ENCODE assay signal across 28 cellular contexts in genomic region chr20:17172826-17173420, GRCh38. TPM values are rescaled to one million over a fixed set of nuclear protein-coding genes. Genes with fewer than 3 reads are reported as not detected.
"Had no signal": no experiment of that assay in that cellular context is flagged by ENCODE, and none has a peak within 500 bp of the region (broad histone marks: within the 10 kb centered on the region; RNA-seq: fewer than 3 reads in every experiment).

No MANE protein-coding gene starts in this region.

- H3K27me3 ChIP-seq: adrenal gland, ascending aorta, foreskin keratinocyte, left lung, spleen, testis, vagina had no signal

- H3K4me3 ChIP-seq: adrenal gland, ascending aorta, left lung, lung, spleen, testis, vagina had no signal

- H3K27ac Mint-ChIP-seq: activated B cell treated with CpG ODN at 0.5 μM for 24 hours; activated CD4-positive, alpha-beta T cell treated with anti-CD3 and anti-CD28 coated beads for 36 hours; activated naive CD8-positive, alpha-beta T cell; activated T-cell treated with anti-CD3 and anti-CD28 coated beads, Interleukin-2, amount 50 U/mL, for 24 hours; activated T-helper 2 cell treated with anti-CD3 and anti-CD28 coated beads, Interferon-gamma antibody, Interleukin-2, Interleukin-4, amounts not matched to agents 10 μg/mL and 5 μg/mL and 100 μg/mL, durations not matched to agents 14 hours and 24 hours and 36 hours; naive thymus-derived CD4-positive, alpha-beta T cell had no signal

- ATAC-seq: activated CD4-positive, alpha-beta T cell treated with anti-CD3 and anti-CD28 coated beads for 36 hours; foreskin keratinocyte; left lung; naive thymus-derived CD4-positive, alpha-beta T cell had no signal

- H3K4me1 ChIP-seq: ascending aorta, foreskin keratinocyte, left lung had no signal

- H3K9me3 ChIP-seq: adrenal gland, ascending aorta, left lung, testis, vagina had no signal

- H3K27ac ChIP-seq: adrenal gland, ascending aorta, foreskin keratinocyte, left lung, spleen, testis, vagina had no signal

- H3K9me3 Mint-ChIP-seq: activated T-helper 2 cell treated with anti-CD3 and anti-CD28 coated beads, Interferon-gamma antibody, Interleukin-2, Interleukin-4, amounts not matched to agents 10 μg/mL and 5 μg/mL and 100 μg/mL, durations not matched to agents 14 hours and 24 hours and 36 hours; neural crest cell had no signal

- DNase-seq: activated B cell treated with CpG ODN at 0.5 μM for 24 hours; activated CD4-positive, alpha-beta T cell treated with anti-CD3 and anti-CD28 coated beads for 36 hours; activated CD4-positive, alpha-beta T cell treated with anti-CD3 and anti-CD28 coated beads, Interleukin-2, amount 50 U/mL, for 4 hours; activated CD8-positive, alpha-beta memory T cell treated with anti-CD3 and anti-CD28 coated beads for 24 hours; activated CD8-positive, alpha-beta memory T cell treated with anti-CD3 and anti-CD28 coated beads, Interleukin-2, amount 50 U/mL, for 4 hours; activated naive CD4-positive, alpha-beta T cell; activated T-cell treated with anti-CD3 and anti-CD28 coated beads, Interleukin-2, amount 50 U/mL, for 24 hours; adrenal gland; central memory CD4-positive, alpha-beta T cell; dermis blood vessel endothelial cell; effector CD8-positive, alpha-beta T cell; erythroblast; foreskin keratinocyte; left lung; naive thymus-derived CD4-positive, alpha-beta T cell; occipital lobe; spleen; stimulated activated CD4-positive, alpha-beta T cell treated with anti-CD3 and anti-CD28 coated beads, Interleukin-4, amount 100 ng/mL, for 1 hour; stimulated activated naive CD4-positive, alpha-beta T cell; testis; trophoblast cell had no signal

- H3K36me3 Mint-ChIP-seq: activated naive CD8-positive, alpha-beta T cell had no signal

- H3K4me3 Mint-ChIP-seq: activated B cell treated with CpG ODN at 0.5 μM for 24 hours; activated CD4-positive, alpha-beta T cell treated with anti-CD3 and anti-CD28 coated beads for 36 hours; activated naive CD8-positive, alpha-beta T cell; activated T-cell treated with anti-CD3 and anti-CD28 coated beads, Interleukin-2, amount 50 U/mL, for 24 hours; naive thymus-derived CD4-positive, alpha-beta T cell; neural crest cell had no signal

- H3K36me3 ChIP-seq: adrenal gland, ascending aorta, left lung, spleen, vagina had no signal

- H3K27me3 Mint-ChIP-seq: activated B cell treated with CpG ODN at 0.5 μM for 24 hours; activated naive CD8-positive, alpha-beta T cell; activated T-cell treated with anti-CD3 and anti-CD28 coated beads, Interleukin-2, amount 50 U/mL, for 24 hours had no signal

- H3K4me1 Mint-ChIP-seq: activated B cell treated with CpG ODN at 0.5 μM for 24 hours; activated CD4-positive, alpha-beta T cell treated with anti-CD3 and anti-CD28 coated beads for 36 hours; naive thymus-derived CD4-positive, alpha-beta T cell had no signal

RNA-seq across cellular contexts. Expression of gene PCSK2, which starts 53.9 kb away (rescaled TPM):
- total RNA-seq: activated B cell treated with CpG ODN at 0.5 μM for 24 hours; activated CD4-positive, alpha-beta T cell treated with anti-CD3 and anti-CD28 coated beads for 36 hours; activated T-helper 2 cell treated with anti-CD3 and anti-CD28 coated beads, Interferon-gamma antibody, Interleukin-2, Interleukin-4, amounts not matched to agents 10 μg/mL and 5 μg/mL and 100 μg/mL, durations not matched to agents 14 hours and 24 hours and 36 hours; ascending aorta; dermis blood vessel endothelial cell; foreskin keratinocyte; glomerular endothelial cell; naive thymus-derived CD4-positive, alpha-beta T cell had no signal
